Comparison of ENCODE assay signal across 20 cellular contexts in the genomic region with DNA sequence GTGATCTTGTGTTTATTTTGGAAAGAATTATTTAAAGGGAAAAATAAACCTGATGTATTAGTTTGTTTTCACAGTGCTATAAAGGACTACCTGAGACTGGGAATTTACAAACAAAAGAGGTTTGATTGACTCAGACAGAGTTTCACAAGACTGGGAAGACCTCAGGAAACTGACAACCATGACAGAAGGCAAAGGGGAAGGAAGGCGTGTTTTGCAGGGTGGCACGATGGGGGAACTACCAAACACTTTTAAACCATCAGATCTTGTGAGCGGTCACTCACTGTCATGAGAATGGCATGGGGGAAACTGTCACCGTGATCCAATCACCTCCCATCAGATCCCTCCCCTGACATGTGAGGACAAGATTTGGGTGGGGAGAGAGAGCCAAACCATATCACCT.
"Had no signal": no experiment of that assay in that cellular context is flagged by ENCODE, and none has a peak within 500 bp of the region (broad histone marks: within the 10 kb centered on the region; RNA-seq: fewer than 3 reads in every experiment).

No MANE protein-coding gene starts in this region.

- H3K9me3 ChIP-seq: tibial artery, vagina had no signal

- H3K4me3 ChIP-seq: skin epidermis, tibial artery, vagina had no signal

- H3K36me3 ChIP-seq: tibial artery, vagina had no signal

- FAIRE-seq: TTC549 had no signal

- H3K4me1 ChIP-seq: tibial artery, vagina had no signal

- DNase-seq: activated B cell treated with CpG ODN at 0.5 μM for 24 hours; activated CD4-positive, alpha-beta T cell treated with anti-CD3 and anti-CD28 coated beads, Interleukin-2, amount 10 ng/mL, durations not matched to agents 7 days and 5 days; activated CD8-positive, alpha-beta memory T cell treated with anti-CD3 and anti-CD28 coated beads, Interleukin-2, amount 50 U/mL, for 48 hours; activated naive CD4-positive, alpha-beta T cell; activated naive CD8-positive, alpha-beta T cell treated with anti-CD3 and anti-CD28 coated beads, Interleukin-2, amount 10 ng/mL, durations not matched to agents 7 days and 5 days; cortex of kidney; effector CD4-positive, alpha-beta T cell; foreskin melanocyte; kidney glomerular epithelial cell; left ventricle myocardium superior; mesendoderm; nucleus accumbens; posterior cingulate gyrus; stimulated activated CD4-positive, alpha-beta T cell treated with anti-CD3 and anti-CD28 coated beads, Interleukin-15, amount 100 ng/mL, for 24 hours; stimulated activated CD4-positive, alpha-beta T cell treated with anti-CD3 and anti-CD28 coated beads, Interleukin-4, amount 100 ng/mL, for 1 hour; stimulated activated naive CD4-positive, alpha-beta T cell; tibial artery had no signal

- H3K27ac ChIP-seq: tibial artery, vagina had no signal

- H3K27me3 ChIP-seq: tibial artery, vagina had no signal
